9 cellular contexts compared by ENCODE assay signal in genomic region chr2:215831296-215831913, GRCh38.
DNase-seq lines count a peak whose midpoint lies in the region; ATAC-seq and TF ChIP-seq lines count a peak whose summit lies in the region.
"Had no signal": no experiment of that assay in that cellular context is flagged by ENCODE, and none has a peak within 500 bp of the region (broad histone marks: within the 10 kb centered on the region; RNA-seq: fewer than 3 reads in every experiment).

No MANE protein-coding gene starts in this region.

- no peak overlapping the region for H2AK5ac ChIP-seq in mesendoderm (ENCODE audit: low read length)

- no peak overlapping the region for H3K4ac ChIP-seq in mesendoderm (ENCODE audit: low read depth, low read length)

- no peaks in the 10 kb centered on the region for H3K79me2 ChIP-seq in mesendoderm (ENCODE audit: control insufficient read depth, insufficient read depth, low read length)

- H4K8ac ChIP-seq in mesendoderm (ENCODE audit: low read depth, low read length) = no peak overlapping the region

- no peak for TF ChIP-seq CTCF in Calu3 (IDR thresholded peaks at IDR 0.05; ENCODE audit: unreplicated experiment)
- no peak for TF ChIP-seq CTCF in ascending aorta (IDR thresholded peaks at IDR 0.05)

- H3K9me3 ChIP-seq in ascending aorta (no peaks in the 10 kb centered on the region), T-helper 17 cell (ENCODE audit: control insufficient read depth, low read length, poor library complexity, severe bottlenecking) (no peaks in the 10 kb centered on the region)

- peak overlapping the region; percentile 85 for H3K27ac Mint-ChIP-seq in Calu3 (ENCODE audit: unreplicated experiment)
- H3K27ac Mint-ChIP-seq in T-helper 17 cell = no peak overlapping the region

- peak overlapping the region; percentile 53 for H3K18ac ChIP-seq in mesendoderm (ENCODE audit: low read length)

- no TSS peak for BruUV-seq in Calu3 (replicated peaks; lab: Mats Ljungman, UMichigan)

- no peak overlapping the region for H3K9ac ChIP-seq in mesendoderm (ENCODE audit: low read length)

- no peaks in the 10 kb centered on the region for H3K9me3 Mint-ChIP-seq in Calu3 (ENCODE audit: low read depth, unreplicated experiment)

- peaks cover 8 to 17% of the 10 kb centered on the region in 2 donors for H3K4me1 ChIP-seq in ascending aorta
- no peaks in the 10 kb centered on the region for H3K4me1 ChIP-seq in mesendoderm (ENCODE audit: control insufficient read depth, low read depth, low read length)

- no peak overlapping the region for H2BK15ac ChIP-seq in mesendoderm (replicated peaks; ENCODE audit: low read depth)

- no peak overlapping the region for H3K56ac ChIP-seq in mesendoderm (ENCODE audit: low read length)

- no peaks in the 10 kb centered on the region for H3K36me3 ChIP-seq in ascending aorta
- H3K36me3 ChIP-seq in mesendoderm (ENCODE audit: control insufficient read depth, insufficient read depth, low read length) = no peaks in the 10 kb centered on the region

- H4K5ac ChIP-seq in mesendoderm (ENCODE audit: low read length) = no peak overlapping the region

- peak overlapping the region; percentile 2 to 49 for H3K27ac ChIP-seq in ascending aorta
- no peak overlapping the region for H3K27ac ChIP-seq in mesendoderm (ENCODE audit: low read depth, low read length)
- H3K27ac ChIP-seq: VCaP had no signal

- H3K23ac ChIP-seq in mesendoderm (ENCODE audit: low read length) = no peak overlapping the region

- intact Hi-C loops in Calu3 (cut with micrococcal nuclease; ENCODE audit: unreplicated experiment) (loop anchor here (2.0 to 10.0 kb wide), 4 partner anchors 81 to 324 kb away; no protein-coding TSS in a partner anchor), ascending aorta (cut with DNase I) (no loop called here)

- no CpG with 5 or more reads among the region's 5 CpGs for WGBS in mesendoderm (ENCODE audit: extremely low coverage, insufficient coverage, low lambda C conversion rate)

- H3K4me3 ChIP-seq in ascending aorta (peak overlapping the region in 1 of 2 donors; percentile 7), mesendoderm (ENCODE audit: low read length) (no peak overlapping the region)

- H3K79me1 ChIP-seq in mesendoderm (ENCODE audit: low read length) = no peaks in the 10 kb centered on the region

- no peak overlapping the region for H3K4me2 ChIP-seq in mesendoderm (ENCODE audit: low read length)

- no peak overlapping the region for H2BK120ac ChIP-seq in mesendoderm (ENCODE audit: low read depth, low read length)

- CTCF ChIA-PET in Calu3 (lab: Charles Lee) = interaction anchor here (0.7 kb wide), 1 partner anchor 71 kb away, joined by 3 read pairs; no protein-coding TSS in a partner anchor

- H3K36me3 Mint-ChIP-seq in Calu3 (ENCODE audit: insufficient read depth, unreplicated experiment) = peaks cover 9% of the 10 kb centered on the region
- no peaks in the 10 kb centered on the region for H3K36me3 Mint-ChIP-seq in T-helper 17 cell (ENCODE audit: low read depth)

- H3K4me1 Mint-ChIP-seq in Calu3 (ENCODE audit: low read depth, unreplicated experiment) = peaks cover 72% of the 10 kb centered on the region
- peaks cover 3% of the 10 kb centered on the region for H3K4me1 Mint-ChIP-seq in T-helper 17 cell

- no peaks in the 10 kb centered on the region for H3K27me3 Mint-ChIP-seq in Calu3 (ENCODE audit: unreplicated experiment)
- H3K27me3 Mint-ChIP-seq in T-helper 17 cell = peaks cover 7% of the 10 kb centered on the region

- peak overlapping the region; percentile 50 for H3K4me3 Mint-ChIP-seq in Calu3 (ENCODE audit: low read depth, unreplicated experiment)
- no peak overlapping the region for H3K4me3 Mint-ChIP-seq in T-helper 17 cell

- DNase-seq in Calu3 = peak; percentile 19
- DNase-seq in ascending aorta (ENCODE audit: low spot score in 2 of 2) = peak in 1 of 2 donors; percentile 63
- DNase-seq in mesendoderm = peak; percentile 20
- DNase-seq in NCI-H187 (lab: John Stamatoyannopoulos, UW) = no peak
- no peak for DNase-seq in activated effector memory CD4-positive, alpha-beta T cell treated with Interleukin-2 at 50 U/mL for 16 hours
- no peak for DNase-seq in NCI-H69 (lab: John Stamatoyannopoulos, UW)
- DNase-seq in T-helper 17 cell = no peak

- H2BK5ac ChIP-seq in mesendoderm (ENCODE audit: low read length) = no peak overlapping the region

- no peaks in the 10 kb centered on the region for H3K27me3 ChIP-seq in ascending aorta
- H3K27me3 ChIP-seq in mesendoderm (ENCODE audit: insufficient read depth, low read length, poor library complexity) = no peaks in the 10 kb centered on the region

- ATAC-seq in HG02870 (IDR thresholded peaks at IDR 0.05; ENCODE audit: unreplicated experiment) = peak; percentile 69
- ATAC-seq in T-helper 17 cell = no peak

Comparison
In these comparisons a context has a peak if more than half of its experiments do, and no peak if none do; other contexts are left out.
1. DNase-seq: peak in Calu3 (single experiment) and mesendoderm (single experiment); none in NCI-H187 (0 of 2), activated effector memory CD4-positive, alpha-beta T cell treated with Interleukin-2 at 50 U/mL for 16 hours (single experiment), NCI-H69 (single experiment) and T-helper 17 cell (0 of 3).